Comparison of ENCODE assay signal across 28 cellular contexts in the genomic region with DNA sequence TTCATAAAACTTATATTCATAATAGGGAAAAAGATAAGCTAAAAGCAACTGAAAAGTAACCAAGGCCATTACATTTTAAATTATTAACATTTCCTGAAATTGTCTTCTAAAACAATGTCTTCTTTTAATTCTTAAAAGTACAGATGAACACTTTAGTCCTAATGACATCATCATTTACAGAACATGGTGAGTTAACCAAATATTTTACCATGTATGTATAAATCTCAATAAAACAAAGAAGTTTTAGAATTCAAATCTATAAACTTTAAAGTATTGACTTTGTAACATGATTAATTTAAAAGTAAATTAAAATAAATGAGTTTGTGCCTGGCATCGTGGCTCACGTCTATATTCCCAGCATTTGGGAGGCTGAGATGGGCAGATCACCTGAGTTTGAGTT.
"Had no signal": no experiment of that assay in that cellular context is flagged by ENCODE, and none has a peak within 500 bp of the region (broad histone marks: within the 10 kb centered on the region; RNA-seq: fewer than 3 reads in every experiment).

No MANE protein-coding gene starts in this region.

- H3K9me3 ChIP-seq: colonic mucosa, esophagus muscularis mucosa, heart right ventricle, left lung, prostate gland, right atrium auricular region, sigmoid colon, spleen, suprapubic skin, transverse colon, upper lobe of right lung, uterus had no signal

- H3K36me3 ChIP-seq: colonic mucosa, esophagus muscularis mucosa, left lung, prostate gland, right atrium auricular region, sigmoid colon, spleen, suprapubic skin, transverse colon, upper lobe of right lung, uterus had no signal

- H3K27me3 ChIP-seq: colonic mucosa, esophagus muscularis mucosa, foreskin keratinocyte, heart right ventricle, left lung, right atrium auricular region, sigmoid colon, spleen, suprapubic skin, transverse colon, upper lobe of right lung, uterus had no signal

- DNase-seq: colonic mucosa; effector CD8-positive, alpha-beta T cell; endodermal cell; glutamatergic neuron; heart right ventricle; hippocampal formation; left cardiac atrium; left lung; mesenchymal stem cell; midbrain; naive thymus-derived CD4-positive, alpha-beta T cell; nephron progenitor cell; nucleus accumbens; sigmoid colon; spleen; stimulated activated CD4-positive, alpha-beta T cell treated with anti-CD3 and anti-CD28 coated beads, Interleukin-2, amount 100 ng/mL, for 48 hours; stimulated activated CD8-positive, alpha-beta memory T cell treated with anti-CD3 and anti-CD28 coated beads, Interleukin-4, amount 100 ng/mL, for 48 hours; stimulated activated naive CD8-positive, alpha-beta T cell treated with anti-CD3 and anti-CD28 coated beads, Interleukin-15, amount 100 ng/mL, for 72 hours; transverse colon; upper lobe of right lung; uterus had no signal

- H3K4me1 ChIP-seq: colonic mucosa, prostate gland, sigmoid colon, suprapubic skin, upper lobe of right lung, uterus had no signal

- ATAC-seq: heart right ventricle; left cardiac atrium; left lung; naive thymus-derived CD4-positive, alpha-beta T cell; upper lobe of right lung had no signal

- FAIRE-seq: endothelial cell of umbilical vein, islet of Langerhans had no signal

- H3K27ac ChIP-seq: colonic mucosa, esophagus muscularis mucosa, foreskin keratinocyte, heart right ventricle, left lung, prostate gland, right atrium auricular region, sigmoid colon, spleen, suprapubic skin, transverse colon, upper lobe of right lung, uterus had no signal

- H3K4me3 ChIP-seq: colonic mucosa, esophagus muscularis mucosa, heart right ventricle, left lung, prostate gland, right atrium auricular region, sigmoid colon, spleen, suprapubic skin, transverse colon, upper lobe of right lung, uterus had no signal
